Comparison of ENCODE assay signal across 10 cellular contexts in the genomic region with DNA sequence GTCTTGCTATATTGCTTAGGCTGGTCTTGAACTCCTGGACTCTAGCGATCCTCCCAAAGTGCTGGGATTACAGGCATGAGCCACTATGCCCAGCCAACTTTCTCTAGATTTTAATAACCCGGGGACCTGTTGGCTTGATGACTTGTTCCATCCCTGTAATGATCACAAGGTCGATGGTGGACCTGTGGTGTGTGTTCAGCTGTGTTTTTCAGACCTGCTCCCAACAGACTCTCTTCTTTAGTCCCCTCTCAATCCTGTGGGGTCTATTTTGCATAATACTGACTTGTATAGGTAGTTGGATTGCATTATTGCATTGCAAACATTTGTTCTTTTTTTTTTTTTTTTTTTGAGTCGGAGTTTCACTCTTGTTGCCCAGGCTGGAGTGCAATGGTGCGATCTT. TPM values are rescaled to one million over a fixed set of nuclear protein-coding genes. Genes with fewer than 3 reads are reported as not detected.
DNase-seq lines count a peak whose midpoint lies in the region; ATAC-seq, FAIRE-seq and TF ChIP-seq lines count a peak whose summit lies in the region.
"Had no signal": no experiment of that assay in that cellular context is flagged by ENCODE, and none has a peak within 500 bp of the region (broad histone marks: within the 10 kb centered on the region; RNA-seq: fewer than 3 reads in every experiment).

No MANE protein-coding gene starts in this region.

- peak overlapping the region; percentile 37 for H3K4me3 Mint-ChIP-seq in activated naive CD4-positive, alpha-beta T cell treated with anti-CD3 and anti-CD28 coated beads for 36 hours
- peak overlapping the region; percentile 93 to 98 for H3K4me3 Mint-ChIP-seq in stimulated activated naive CD8-positive, alpha-beta T cell treated with anti-CD3 and anti-CD28 coated beads, Interleukin-15, amount 100 ng/mL, for 72 hours

- TF ChIP-seq CTCF in VCaP (conservative IDR thresholded peaks at IDR 0.05) (no peak), foreskin fibroblast (IDR thresholded peaks at IDR 0.05; ENCODE audit: low read depth, low read length) (no peak), uterus (IDR thresholded peaks at IDR 0.05) (no peak)

- H3K27me3 ChIP-seq in uterus, result no peaks in the 10 kb centered on the region

- H3K4me1 Mint-ChIP-seq in activated naive CD4-positive, alpha-beta T cell treated with anti-CD3 and anti-CD28 coated beads for 36 hours (ENCODE audit: low read depth), result peaks cover 68% of the 10 kb centered on the region
- H3K4me1 Mint-ChIP-seq in stimulated activated naive CD8-positive, alpha-beta T cell treated with anti-CD3 and anti-CD28 coated beads, Interleukin-15, amount 100 ng/mL, for 72 hours, result peaks cover 72% of the 10 kb centered on the region

- intact Hi-C loops in activated naive CD4-positive, alpha-beta T cell treated with anti-CD3 and anti-CD28 coated beads for 36 hours (cut with micrococcal nuclease), result loop anchor here (5.0 to 10.0 kb wide), 2 partner anchors 504 to 571 kb away; no protein-coding TSS in a partner anchor
- intact Hi-C loops in uterus (cut with DNase I; ENCODE audit: low total_unique reads), result loop anchor here (5.0 kb wide), 1 partner anchor 109 kb away; a partner anchor contains a TSS

- no peaks in the 10 kb centered on the region for H3K9me3 ChIP-seq in uterus

- TF ChIP-seq POLR2A in uterus (IDR thresholded peaks at IDR 0.05) (no peak), GM12891 (IDR thresholded peaks at IDR 0.05; ENCODE audit: low read depth, low read length) (no peak)

- H3K4me1 ChIP-seq in uterus, result peaks cover 0 to 5% of the 10 kb centered on the region in 2 donors

- H3K27me3 Mint-ChIP-seq in activated naive CD4-positive, alpha-beta T cell treated with anti-CD3 and anti-CD28 coated beads for 36 hours (ENCODE audit: low read depth), result no peaks in the 10 kb centered on the region
- no peaks in the 10 kb centered on the region for H3K27me3 Mint-ChIP-seq in stimulated activated naive CD8-positive, alpha-beta T cell treated with anti-CD3 and anti-CD28 coated beads, Interleukin-15, amount 100 ng/mL, for 72 hours

- peaks cover 21% of the 10 kb centered on the region for H3K36me3 Mint-ChIP-seq in activated naive CD4-positive, alpha-beta T cell treated with anti-CD3 and anti-CD28 coated beads for 36 hours (ENCODE audit: low read depth)

- no peaks in the 10 kb centered on the region for H3K36me3 ChIP-seq in uterus

- ATAC-seq in stimulated activated naive CD8-positive, alpha-beta T cell treated with anti-CD3 and anti-CD28 coated beads, Interleukin-15, amount 100 ng/mL, for 72 hours, result no peak

- H3K9me3 Mint-ChIP-seq in activated naive CD4-positive, alpha-beta T cell treated with anti-CD3 and anti-CD28 coated beads for 36 hours, result no peaks in the 10 kb centered on the region
- no peaks in the 10 kb centered on the region for H3K9me3 Mint-ChIP-seq in stimulated activated naive CD8-positive, alpha-beta T cell treated with anti-CD3 and anti-CD28 coated beads, Interleukin-15, amount 100 ng/mL, for 72 hours

- DNase-seq in activated naive CD4-positive, alpha-beta T cell treated with anti-CD3 and anti-CD28 coated beads for 36 hours, result no peak
- no peak for DNase-seq in activated naive CD4-positive, alpha-beta T cell (lab: John Stamatoyannopoulos, UW)
- DNase-seq in foreskin fibroblast (no peak), substantia nigra (lab: John Stamatoyannopoulos, UW) (no peak), uterus (no peak), GM12891 (ENCODE audit: insufficient read length, low spot score) (no peak)
- DNase-seq in stimulated activated naive CD8-positive, alpha-beta T cell treated with anti-CD3 and anti-CD28 coated beads, Interleukin-15, amount 100 ng/mL, for 72 hours, result no peak
- DNase-seq: NCI-H2081 treated with DMSO at 0.1 percent for 48 hours had no signal

- peak overlapping the region; percentile 86 for H3K27ac ChIP-seq in VCaP
- no peak overlapping the region for H3K27ac ChIP-seq in substantia nigra (ENCODE audit: low read depth, low read length, poor library complexity, severe bottlenecking)
- no peak overlapping the region for H3K27ac ChIP-seq in uterus

- no peak overlapping the region for H3K27ac Mint-ChIP-seq in activated naive CD4-positive, alpha-beta T cell treated with anti-CD3 and anti-CD28 coated beads for 36 hours
- peak overlapping the region in 1 of 2 donors; percentile 35 for H3K27ac Mint-ChIP-seq in stimulated activated naive CD8-positive, alpha-beta T cell treated with anti-CD3 and anti-CD28 coated beads, Interleukin-15, amount 100 ng/mL, for 72 hours

- FAIRE-seq in GM12891 (lab: Jason Lieb, UNC), result no peak
- FAIRE-seq: colon had no signal

- CTCF ChIA-PET in activated naive CD4-positive, alpha-beta T cell treated with anti-CD3 and anti-CD28 coated beads for 36 hours (lab: Charles Lee), result interaction anchor here (1.1 to 1.6 kb wide), 2 partner anchors 8 to 84 kb away, joined by 3 to 4 read pairs; no protein-coding TSS in a partner anchor

- peak overlapping the region; percentile 78 to 93 for H3K4me3 ChIP-seq in foreskin fibroblast (ENCODE audit: low read depth in 1 of 2, low read length in 2 of 2)
- no peak overlapping the region for H3K4me3 ChIP-seq in uterus

TF ChIP-seq in GM12891, 5 proteins besides CTCF, POLR2A, EP300 and RAD21:
- TF ChIP-seq POU2F2 (IDR thresholded peaks at IDR 0.05; ENCODE audit: low read depth, low read length) (no peak), TAF1 (IDR thresholded peaks at IDR 0.05; ENCODE audit: low read depth, low read length) (no peak), PAX5 (IDR thresholded peaks at IDR 0.05; ENCODE audit: insufficient read depth, low read length, severe bottlenecking) (no peak), POLR2AphosphoS5 (IDR thresholded peaks at IDR 0.05; ENCODE audit: low read depth, low read length) (no peak), SPI1 (IDR thresholded peaks at IDR 0.05; ENCODE audit: low read depth, low read length) (no peak)

RNA-seq across cellular contexts. Expression of a gene that starts 1.9 kb away (rescaled TPM):
- total RNA-seq in activated naive CD4-positive, alpha-beta T cell treated with anti-CD3 and anti-CD28 coated beads for 36 hours, result 10 to 100 TPM; 69.6 to 72.6 TPM
- 10 to 100 TPM; 13.2 to 46.4 (median 33.5) TPM for total RNA-seq in uterus
- 61.9 TPM for polyA plus RNA-seq in GM12891 (2012; ENCODE audit: low read depth, missing spikeins)

RNA-seq across cellular contexts. Expression of a gene that starts 32.1 kb away (rescaled TPM):
- total RNA-seq in activated naive CD4-positive, alpha-beta T cell treated with anti-CD3 and anti-CD28 coated beads for 36 hours, result 10 to 100 TPM; 33.8 to 34.7 TPM
- total RNA-seq in uterus, result 10 to 100 TPM in 2 of 4 donors, 1 to 10 TPM in 1, under 1 TPM in 1; 0.77 to 15.0 (median 8.7) TPM
- polyA plus RNA-seq in GM12891 (2012; ENCODE audit: low read depth, missing spikeins), result 22.8 TPM

Comparison
In these comparisons a context has a peak if more than half of its experiments do, and no peak if none do; other contexts are left out.
1. H3K4me3 ChIP-seq: peak in foreskin fibroblast (2 of 2); none in uterus (0 of 2).